Comparison of ENCODE assay signal across 29 cellular contexts in genomic region chr19:45070861-45071544, GRCh38. TPM values are rescaled to one million over a fixed set of nuclear protein-coding genes. Genes with fewer than 3 reads are reported as not detected.
DNase-seq lines count a peak whose midpoint lies in the region; ATAC-seq and TF ChIP-seq lines count a peak whose summit lies in the region.
"Had no signal": no experiment of that assay in that cellular context is flagged by ENCODE, and none has a peak within 500 bp of the region (broad histone marks: within the 10 kb centered on the region; RNA-seq: fewer than 3 reads in every experiment).

No MANE protein-coding gene starts in this region.

- peak; percentile 62 to 93 for DNase-seq in breast epithelium (ENCODE audit: low spot score in 2 of 2)
- DNase-seq in neural crest cell (ENCODE audit: low read depth, low spot score) = no peak
- DNase-seq in NCI-H82 treated with DMSO at 0.1 percent for 48 hours (lab: John Stamatoyannopoulos, UW; ENCODE audit: unreplicated experiment) = no peak
- no peak for DNase-seq in SW 1271 (lab: John Stamatoyannopoulos, UW)
- DNase-seq: activated CD4-positive, alpha-beta T cell treated with anti-CD3 and anti-CD28 coated beads, Interleukin-2, amount 50 U/mL, for 48 hours; aorta; DMS153; endodermal cell; HFFc6; left colon; NCI-H446 treated with DMSO at 0.1 percent for 48 hours; psoas muscle; stimulated activated CD4-positive, alpha-beta T cell treated with anti-CD3 and anti-CD28 coated beads, Interleukin-4, amount 100 ng/mL, for 4 hours; T-cell; uterus had no signal

- no peak for ATAC-seq in HG03039 (IDR thresholded peaks at IDR 0.05; ENCODE audit: unreplicated experiment)
- ATAC-seq: activated CD4-positive, CD25-positive, alpha-beta regulatory T cell treated with anti-CD3 and anti-CD28 coated beads, Interleukin-2, amount 50 U/mL, for 24 hours; left colon; Right ventricle myocardium inferior; stimulated activated memory B cell treated with anti-CD40 and anti-IgM and Interleukin-4, amounts not matched to agents 10 μg/mL and 1 μg/mL and 100 μg/mL, for 72 hours; T-cell had no signal

- H4K20me1 ChIP-seq in DOHH2 (ENCODE audit: control insufficient read depth, insufficient read depth, low read depth, low read length) = peaks cover 14% of the 10 kb centered on the region

- no peaks in the 10 kb centered on the region for H3K9me3 Mint-ChIP-seq in neural crest cell
- H3K9me3 Mint-ChIP-seq: activated naive CD4-positive, alpha-beta T cell treated with anti-CD3 and anti-CD28 coated beads, Interleukin-2, amount 50 U/mL, for 24 hours; CD4-positive, alpha-beta memory T cell; endodermal cell; HFFc6; stimulated activated memory B cell treated with anti-CD40 and anti-IgM and Interleukin-4, amounts not matched to agents 10 μg/mL and 1 μg/mL and 100 μg/mL, for 72 hours; T-cell had no signal

- H3K9me3 ChIP-seq in DOHH2 (ENCODE audit: control insufficient read depth, insufficient read depth, low read length) = no peaks in the 10 kb centered on the region
- H3K9me3 ChIP-seq in breast epithelium = no peaks in the 10 kb centered on the region
- H3K9me3 ChIP-seq: neutrophil, psoas muscle, uterus had no signal

- TF ChIP-seq CTCF in DOHH2 (IDR thresholded peaks at IDR 0.05; ENCODE audit: low read depth, low read length, poor library complexity, severe bottlenecking) (no peak), breast epithelium (IDR thresholded peaks at IDR 0.05) (no peak), neural crest cell (conservative IDR thresholded peaks at IDR 0.05) (no peak)

- no peaks in the 10 kb centered on the region for H3K9me2 ChIP-seq in DOHH2 (replicated peaks; ENCODE audit: control insufficient read depth, low read length)

- TF ChIP-seq POLR2A in GM18951 (IDR thresholded peaks at IDR 0.05; ENCODE audit: extremely low read depth, insufficient read depth, insufficient read length) (peak; percentile 33), breast epithelium (IDR thresholded peaks at IDR 0.05) (no peak)

- peak overlapping the region; percentile 27 for H3K27ac Mint-ChIP-seq in neural crest cell (ENCODE audit: unreplicated experiment)
- H3K27ac Mint-ChIP-seq: activated naive CD4-positive, alpha-beta T cell treated with anti-CD3 and anti-CD28 coated beads, Interleukin-2, amount 50 U/mL, for 24 hours; endodermal cell; HFFc6; T-cell had no signal

- H3K27ac ChIP-seq in DOHH2 (ENCODE audit: low read depth, low read length) (peak overlapping the region; percentile 5; the same call in 1 of the 2 replicates), breast epithelium (peak overlapping the region; percentile 66 to 87)
- H3K27ac ChIP-seq: cardiac muscle cell, coronary artery, hepatocyte, HL-60, neutrophil, psoas muscle, uterus had no signal

- in situ Hi-C loops in GM18951 (cut with MboI; ENCODE audit: low sequenced_read_pairs, unreplicated experiment) = no loop called here

- H3K4me3 ChIP-seq in DOHH2 (ENCODE audit: low read length) (no peak overlapping the region), breast epithelium (peak overlapping the region in 1 of 3 donors; percentile 35)
- H3K4me3 ChIP-seq: cardiac muscle cell, coronary artery, hepatocyte, psoas muscle, uterus had no signal

- H3K27me3 ChIP-seq in DOHH2 (ENCODE audit: control insufficient read depth, low read length) (no peaks in the 10 kb centered on the region), breast epithelium (no peaks in the 10 kb centered on the region)
- H3K27me3 ChIP-seq: cardiac muscle cell, hepatocyte, neutrophil, uterus had no signal

- 0 out of 2 replicates have a peak overlapping the region, but pooled peaks have one; percentile 8 for H3K4me2 ChIP-seq in DOHH2 (ENCODE audit: low read length)
- H3K4me2 ChIP-seq: hepatocyte had no signal

- H3K4me3 Mint-ChIP-seq in neural crest cell = no peak overlapping the region
- H3K4me3 Mint-ChIP-seq: activated naive CD4-positive, alpha-beta T cell treated with anti-CD3 and anti-CD28 coated beads, Interleukin-2, amount 50 U/mL, for 24 hours; endodermal cell; HFFc6; stimulated activated memory B cell treated with anti-CD40 and anti-IgM and Interleukin-4, amounts not matched to agents 10 μg/mL and 1 μg/mL and 100 μg/mL, for 72 hours; T-cell had no signal

- peaks cover 22% of the 10 kb centered on the region for H3F3A ChIP-seq in DOHH2 (ENCODE audit: control insufficient read depth, insufficient read depth)

- peaks cover 59% of the 10 kb centered on the region for H3K79me2 ChIP-seq in DOHH2 (ENCODE audit: control insufficient read depth, low read length)
- H3K79me2 ChIP-seq: hepatocyte had no signal

- H3K36me3 ChIP-seq in DOHH2 (ENCODE audit: control insufficient read depth, low read length) (peaks cover 84% of the 10 kb centered on the region), breast epithelium (peaks cover 8% of the 10 kb centered on the region)
- H3K36me3 ChIP-seq: uterus had no signal

- H3K4me1 ChIP-seq in DOHH2 (ENCODE audit: control insufficient read depth, low read length) (peaks cover 49% of the 10 kb centered on the region), breast epithelium (peaks cover 10 to 34% of the 10 kb centered on the region in 2 donors)
- H3K4me1 ChIP-seq: psoas muscle had no signal

- H3K4me1 Mint-ChIP-seq in neural crest cell = peaks cover 4% of the 10 kb centered on the region

- H3K36me3 Mint-ChIP-seq in neural crest cell (ENCODE audit: low read depth) = no peaks in the 10 kb centered on the region
- H3K36me3 Mint-ChIP-seq: activated naive CD4-positive, alpha-beta T cell treated with anti-CD3 and anti-CD28 coated beads, Interleukin-2, amount 50 U/mL, for 24 hours had no signal

- intact Hi-C loops in breast epithelium (cut with DNase I; ENCODE audit: low total_unique reads) = no loop called here

- peaks cover 16% of the 10 kb centered on the region for H3K27me3 Mint-ChIP-seq in neural crest cell (ENCODE audit: low read depth)
- H3K27me3 Mint-ChIP-seq: activated naive CD4-positive, alpha-beta T cell treated with anti-CD3 and anti-CD28 coated beads, Interleukin-2, amount 50 U/mL, for 24 hours; CD4-positive, alpha-beta memory T cell; stimulated activated memory B cell treated with anti-CD40 and anti-IgM and Interleukin-4, amounts not matched to agents 10 μg/mL and 1 μg/mL and 100 μg/mL, for 72 hours; T-cell had no signal

RNA-seq across cellular contexts. Expression of gene ZNF296, which starts 5.3 kb away (rescaled TPM):
- 1 to 10 TPM in 2 of 3 donors, under 1 TPM in 1; 0.98 to 1.9 (median 1.3) TPM for total RNA-seq in breast epithelium
- total RNA-seq in neural crest cell = 0.73 and 1.2 TPM in 2 replicates
- total RNA-seq: hepatocyte, LHCN-M2 had no signal

RNA-seq across cellular contexts. Expression of gene GEMIN7, which starts 8.1 kb away (rescaled TPM):
- 10 to 100 TPM; 21.3 to 35.1 (median 22.1) TPM for total RNA-seq in breast epithelium
- total RNA-seq in neural crest cell = 36.0 and 36.2 TPM in 2 replicates

RNA-seq across cellular contexts. Expression of gene PPP1R37, which starts 22.0 kb away (rescaled TPM):
- 10 to 100 TPM; 18.6 to 50.8 (median 33.8) TPM for total RNA-seq in breast epithelium
- 35.8 and 38.6 TPM in 2 replicates for total RNA-seq in neural crest cell

RNA-seq across cellular contexts. Expression of gene CLASRP, which starts 32.2 kb away (rescaled TPM):
- 10 to 100 TPM; 49.9 to 80.3 (median 57.0) TPM for total RNA-seq in breast epithelium
- total RNA-seq in neural crest cell = 119 and 121 TPM in 2 replicates

Comparison
In these comparisons a context has a peak if more than half of its experiments do, and no peak if none do; other contexts are left out.
1. DNase-seq: peak in breast epithelium (2 of 2); none in neural crest cell (single experiment), NCI-H82 treated with DMSO at 0.1 percent for 48 hours (single experiment) and SW 1271 (0 of 2).